In the genomic region with DNA sequence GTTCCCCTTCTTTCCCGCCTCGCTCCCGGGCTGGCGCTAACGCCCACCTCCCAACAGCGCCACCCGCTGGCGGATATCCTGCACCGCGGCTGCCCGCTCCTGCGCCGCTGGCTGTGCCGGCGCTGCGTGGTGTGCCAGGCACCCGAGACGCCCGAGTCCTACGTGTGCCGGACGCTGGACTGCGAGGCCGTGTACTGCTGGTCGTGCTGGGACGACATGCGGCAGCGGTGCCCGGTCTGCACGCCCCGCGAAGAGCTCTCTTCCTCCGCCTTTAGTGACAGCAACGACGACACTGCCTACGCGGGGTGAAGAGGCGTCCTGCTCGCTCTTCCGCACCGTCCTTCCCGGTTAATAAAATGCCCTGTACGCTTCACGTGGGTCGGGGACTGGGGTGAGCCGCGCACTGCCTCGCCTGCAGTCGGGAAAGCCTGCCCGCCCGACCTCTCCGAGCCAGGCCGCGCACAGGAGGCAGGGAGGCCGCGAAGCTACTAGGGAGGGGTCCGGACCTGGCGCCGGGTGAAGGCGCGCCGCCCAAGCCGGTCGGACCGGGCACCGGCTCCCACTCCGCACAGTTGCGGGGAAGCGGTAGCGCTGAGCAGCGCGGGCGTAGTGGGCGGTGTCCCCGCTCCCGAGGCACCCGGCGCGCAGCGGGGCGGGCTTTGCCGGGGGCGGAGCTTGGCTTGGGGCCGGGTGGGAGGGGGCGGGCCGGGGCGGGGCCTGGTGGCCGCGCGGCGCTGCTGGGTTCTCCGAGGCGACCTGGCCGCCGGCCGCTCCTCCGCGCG, we compare ENCODE assay signal across 8 cellular contexts. TPM values are rescaled to one million over a fixed set of nuclear protein-coding genes. Genes with fewer than 3 reads are reported as not detected.
A peak's percentile ranks its signal among the peaks of the same experiment; 100 is the strongest.
DNase-seq lines count a peak whose midpoint lies in the region; ATAC-seq and TF ChIP-seq lines count a peak whose summit lies in the region.

A gene with protein sequence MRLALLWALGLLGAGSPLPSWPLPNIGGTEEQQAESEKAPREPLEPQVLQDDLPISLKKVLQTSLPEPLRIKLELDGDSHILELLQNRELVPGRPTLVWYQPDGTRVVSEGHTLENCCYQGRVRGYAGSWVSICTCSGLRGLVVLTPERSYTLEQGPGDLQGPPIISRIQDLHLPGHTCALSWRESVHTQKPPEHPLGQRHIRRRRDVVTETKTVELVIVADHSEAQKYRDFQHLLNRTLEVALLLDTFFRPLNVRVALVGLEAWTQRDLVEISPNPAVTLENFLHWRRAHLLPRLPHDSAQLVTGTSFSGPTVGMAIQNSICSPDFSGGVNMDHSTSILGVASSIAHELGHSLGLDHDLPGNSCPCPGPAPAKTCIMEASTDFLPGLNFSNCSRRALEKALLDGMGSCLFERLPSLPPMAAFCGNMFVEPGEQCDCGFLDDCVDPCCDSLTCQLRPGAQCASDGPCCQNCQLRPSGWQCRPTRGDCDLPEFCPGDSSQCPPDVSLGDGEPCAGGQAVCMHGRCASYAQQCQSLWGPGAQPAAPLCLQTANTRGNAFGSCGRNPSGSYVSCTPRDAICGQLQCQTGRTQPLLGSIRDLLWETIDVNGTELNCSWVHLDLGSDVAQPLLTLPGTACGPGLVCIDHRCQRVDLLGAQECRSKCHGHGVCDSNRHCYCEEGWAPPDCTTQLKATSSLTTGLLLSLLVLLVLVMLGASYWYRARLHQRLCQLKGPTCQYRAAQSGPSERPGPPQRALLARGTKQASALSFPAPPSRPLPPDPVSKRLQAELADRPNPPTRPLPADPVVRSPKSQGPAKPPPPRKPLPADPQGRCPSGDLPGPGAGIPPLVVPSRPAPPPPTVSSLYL (plus strand): TSS at position 757 of the 782 bp plus-strand sequence. CDS start 71 bp downstream, outside the sequence.

- DNase-seq in DMS 273 treated with DMSO at 0.1 percent for 48 hours (lab: John Stamatoyannopoulos, UW) = peak; percentile 35
- peak; percentile 68 to 74 for DNase-seq in Kasumi-1 (lab: John Stamatoyannopoulos, UW)
- DNase-seq in SK-N-MC (ENCODE audit: low read depth, low spot score) = no peak
- DNase-seq in activated naive CD4-positive, alpha-beta T cell treated with anti-CD3 and anti-CD28 coated beads, Interleukin-2, amount 50 U/mL, for 16 hours = peak; percentile 81
- no peak for DNase-seq in glomerular endothelial cell (ENCODE audit: extremely low read depth, low read depth, low spot score)
- peak; percentile 99 for DNase-seq in osteoblast (ENCODE audit: insufficient read length, low spot score, missing footprints)
- DNase-seq in testis = peak; percentile 88

- 0% methylated on average over 63 of the region's 99 CpGs; no CpG with 5 or more reads in 1 of the 2 donors for WGBS in testis, 2 donors

- H3K27ac ChIP-seq in SK-N-MC (peak within 1 kb of the TSS; percentile 85), osteoblast (ENCODE audit: low read depth, low read length) (peak within 1 kb of the TSS; percentile 58), testis (peak within 1 kb of the TSS; percentile 73 to 88)

- TF ChIP-seq CTCF in osteoblast (IDR thresholded peaks at IDR 0.05; ENCODE audit: extremely low read depth, low read depth, low read length) (peak; percentile 82), testis (IDR thresholded peaks at IDR 0.05) (peak; percentile 91 to 95 (median 94))

- H3K4me3 ChIP-seq in SK-N-MC (peak within 1 kb of the TSS; percentile 97), osteoblast (ENCODE audit: insufficient read depth, low read length) (peak within 1 kb of the TSS; percentile 85), testis (peak within 1 kb of the TSS; percentile 67 to 82)

- no peak for TF ChIP-seq POLR2A in testis (IDR thresholded peaks at IDR 0.05)

- H3K9me3 ChIP-seq in SK-N-MC (ENCODE audit: low read depth, low read length) = no peaks in the 10 kb centered on the region
- H3K9me3 ChIP-seq in osteoblast (ENCODE audit: low read depth, low read length) = no peaks in the 10 kb centered on the region
- H3K9me3 ChIP-seq in testis = no peaks in the 10 kb centered on the region

- H3K4me2 ChIP-seq in osteoblast (ENCODE audit: insufficient read depth, low read length) = peak within 1 kb of the TSS; percentile 98

- ATAC-seq in GM21529 (IDR thresholded peaks at IDR 0.05; ENCODE audit: unreplicated experiment) = peak; percentile 62

- peaks cover 16% of the 10 kb centered on the region for H3K79me2 ChIP-seq in osteoblast (ENCODE audit: insufficient read depth, low read length)

- H3K27me3 ChIP-seq in osteoblast (ENCODE audit: insufficient read depth, low read length) (no peaks in the 10 kb centered on the region), testis (no peaks in the 10 kb centered on the region)

- peak within 1 kb of the TSS; percentile 76 for H3K9ac ChIP-seq in SK-N-MC (ENCODE audit: insufficient read length)

- intact Hi-C loops in testis (cut with DNase I; ENCODE audit: low total_unique reads) = no loop called here

- H3K36me3 ChIP-seq in SK-N-MC (ENCODE audit: insufficient read depth, low read length) = no peaks in the 10 kb centered on the region
- H3K36me3 ChIP-seq in osteoblast (ENCODE audit: insufficient read depth, low read length) = peaks cover 8% of the 10 kb centered on the region
- no peaks in the 10 kb centered on the region for H3K36me3 ChIP-seq in testis (ENCODE audit: low read depth, missing control alignments)

- H2AFZ ChIP-seq in osteoblast (ENCODE audit: low read length) = peak within 1 kb of the TSS; percentile 94

- peaks cover 21% of the 10 kb centered on the region for H3K4me1 ChIP-seq in osteoblast (ENCODE audit: insufficient read depth, low read length)
- peaks cover 21% of the 10 kb centered on the region for H3K4me1 ChIP-seq in testis

- peaks cover 5% of the 10 kb centered on the region for H4K20me1 ChIP-seq in osteoblast (ENCODE audit: insufficient read depth, low read length)

RNA-seq across cellular contexts. Expression of the gene that starts here (rescaled TPM):
- total RNA-seq in glomerular endothelial cell (405 and 619 TPM in 2 replicates), osteoblast (89.0 and 101 TPM in 2 replicates), testis (10 to 100 TPM; 30.7 to 34.5 TPM)
- 42.6 TPM for polyA plus RNA-seq in testis (ENCODE audit: insufficient read depth, low read depth, low replicate concordance)

Comparison
In these comparisons a context has a peak if more than half of its experiments do, and no peak if none do; other contexts are left out.
1. DNase-seq: peak in DMS 273 treated with DMSO at 0.1 percent for 48 hours (single experiment), Kasumi-1 (2 of 2), activated naive CD4-positive, alpha-beta T cell treated with anti-CD3 and anti-CD28 coated beads, Interleukin-2, amount 50 U/mL, for 16 hours (single experiment), osteoblast (single experiment) and testis (single experiment); none in SK-N-MC (single experiment) and glomerular endothelial cell (single experiment).
2. Peak in every context shown above with its lines, with median percentiles within 50 percentile points of each other: H3K27ac ChIP-seq and H3K4me3 ChIP-seq.